ENCODE assay signal across 1 cellular context in the genomic region with DNA sequence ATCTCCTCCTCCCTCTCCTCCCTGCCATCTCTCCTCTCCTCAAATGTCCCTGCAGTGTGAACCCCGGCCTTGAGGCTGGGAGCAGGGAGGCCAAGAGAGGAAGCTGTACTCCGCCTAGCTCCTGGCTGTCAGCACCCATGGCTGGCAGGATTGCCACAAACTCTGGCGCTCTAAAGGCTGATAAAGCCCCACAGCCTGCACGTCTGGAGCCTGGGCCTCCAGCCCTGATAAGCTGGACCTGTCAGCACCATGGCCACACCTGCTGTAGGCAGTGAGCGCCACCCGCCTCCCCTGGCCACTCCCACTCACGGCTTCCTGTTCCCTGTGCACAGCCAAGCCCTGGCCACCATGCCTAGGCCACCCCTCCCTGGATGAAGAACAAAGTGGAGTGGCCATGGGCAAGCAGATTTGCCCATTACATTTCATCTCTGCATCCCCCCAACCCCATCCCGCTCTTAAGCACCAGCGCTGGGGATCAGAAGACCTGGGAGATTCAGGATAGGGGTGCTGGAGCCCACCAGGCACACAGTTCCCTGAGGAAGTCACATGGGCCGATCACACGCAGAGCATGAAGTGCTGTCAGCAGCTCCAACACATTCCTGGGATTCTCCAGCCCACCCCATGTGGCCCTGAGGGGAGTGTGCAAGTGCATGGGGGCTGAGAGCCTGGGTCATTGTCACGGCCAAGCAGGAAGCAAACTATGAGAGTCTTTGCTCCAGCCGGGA.
TF ChIP-seq lines count a peak whose summit lies in the region.

No MANE protein-coding gene starts in this region.

TF ChIP-seq in K562, 482 proteins besides CTCF, POLR2A, EP300 and RAD21 (continued from another document and continues in another):
- TF ChIP-seq RFX7 (CRISPR knock-in tag; IDR thresholded peaks at IDR 0.05) (no peak), SP1 (CRISPR knock-in tag; IDR thresholded peaks at IDR 0.05) (peak; percentile 76), ETV5 (CRISPR knock-in tag; IDR thresholded peaks at IDR 0.05; ENCODE audit: low read depth) (peak; percentile 85), U2AF2 (optimal IDR thresholded peaks at IDR 0.05; ENCODE audit: low read depth, low read length) (no peak), SMARCA5 (IDR thresholded peaks at IDR 0.05) (no peak), TOE1 (IDR thresholded peaks at IDR 0.05; ENCODE audit: borderline replicate concordance) (peak; percentile 67; the same call in 1 of the 2 replicates), TOE1 (CRISPR knock-in tag; IDR thresholded peaks at IDR 0.05; ENCODE audit: borderline replicate concordance, low read depth) (no peak), SMAD2 (IDR thresholded peaks at IDR 0.05; ENCODE audit: low read depth, low read length) (no peak), RB1 (IDR thresholded peaks at IDR 0.05; ENCODE audit: low read depth) (peak; percentile 75; the same call in 1 of the 2 replicates), ZNF707 (CRISPR knock-in tag; conservative IDR thresholded peaks at IDR 0.05) (peak; percentile 42; the same call in 1 of the 2 replicates), TSC22D4 (tag; IDR thresholded peaks at IDR 0.05) (no peak), CBFA2T3 (IDR thresholded peaks at IDR 0.05) (peak; percentile 98), SUPT5H (IDR thresholded peaks at IDR 0.05) (peak; percentile 63), CHCHD3 (CRISPR knock-in tag; IDR thresholded peaks at IDR 0.05) (no peak), WHSC1 (IDR thresholded peaks at IDR 0.05; ENCODE audit: low read length) (peak; percentile 13), ZBTB17 (CRISPR knock-in tag; IDR thresholded peaks at IDR 0.05) (peak; percentile 72), GATAD2A (IDR thresholded peaks at IDR 0.05) (peak; percentile 86), ETS2 (tag; IDR thresholded peaks at IDR 0.05; ENCODE audit: borderline replicate concordance, poor library complexity, severe bottlenecking) (no peak), ILF3 (IDR thresholded peaks at IDR 0.05; ENCODE audit: borderline replicate concordance) (no peak), PPARD (CRISPR knock-in tag; IDR thresholded peaks at IDR 0.05) (no peak), MTF1 (CRISPR knock-in tag; IDR thresholded peaks at IDR 0.05; ENCODE audit: borderline replicate concordance) (peak; percentile 61; the same call in 1 of the 2 replicates), XRCC5 (IDR thresholded peaks at IDR 0.05; ENCODE audit: low read depth, low read length) (peak; percentile 61; the same call in 1 of the 2 replicates), GATA2 (CRISPR knock-in tag; IDR thresholded peaks at IDR 0.05) (peak; percentile 98), ZNF77 (CRISPR knock-in tag; IDR thresholded peaks at IDR 0.05) (no peak), TBP (optimal IDR thresholded peaks at IDR 0.05; ENCODE audit: low read depth, low read length) (peak; percentile 86), ZKSCAN8 (CRISPR knock-in tag; IDR thresholded peaks at IDR 0.05) (no peak; the same call in 1 of the 2 replicates), YY1 (IDR thresholded peaks at IDR 0.05; ENCODE audit: borderline replicate concordance in 1 of 3, control insufficient read depth in 1 of 3, extremely low read depth in 1 of 3, insufficient read depth in 3 of 3, insufficient read length in 1 of 3, insufficient replicate concordance in 2 of 3, low read depth in 1 of 3, low read length in 2 of 3) (peak in 2 of 3 experiments; percentile 73 to 87), ZNF764 (CRISPR knock-in tag; IDR thresholded peaks at IDR 0.05; ENCODE audit: low read depth) (no peak), ZNF212 (CRISPR knock-in tag; IDR thresholded peaks at IDR 0.05) (no peak), C11orf30 (IDR thresholded peaks at IDR 0.05; ENCODE audit: low read depth) (no peak), SMARCE1 (IDR thresholded peaks at IDR 0.05) (peak; percentile 93)
- TF ChIP-seq, protein P1, sequence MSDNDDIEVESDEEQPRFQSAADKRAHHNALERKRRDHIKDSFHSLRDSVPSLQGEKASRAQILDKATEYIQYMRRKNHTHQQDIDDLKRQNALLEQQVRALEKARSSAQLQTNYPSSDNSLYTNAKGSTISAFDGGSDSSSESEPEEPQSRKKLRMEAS (CRISPR knock-in tag; IDR thresholded peaks at IDR 0.05), result peak; percentile 95
- TF ChIP-seq, protein P2, sequence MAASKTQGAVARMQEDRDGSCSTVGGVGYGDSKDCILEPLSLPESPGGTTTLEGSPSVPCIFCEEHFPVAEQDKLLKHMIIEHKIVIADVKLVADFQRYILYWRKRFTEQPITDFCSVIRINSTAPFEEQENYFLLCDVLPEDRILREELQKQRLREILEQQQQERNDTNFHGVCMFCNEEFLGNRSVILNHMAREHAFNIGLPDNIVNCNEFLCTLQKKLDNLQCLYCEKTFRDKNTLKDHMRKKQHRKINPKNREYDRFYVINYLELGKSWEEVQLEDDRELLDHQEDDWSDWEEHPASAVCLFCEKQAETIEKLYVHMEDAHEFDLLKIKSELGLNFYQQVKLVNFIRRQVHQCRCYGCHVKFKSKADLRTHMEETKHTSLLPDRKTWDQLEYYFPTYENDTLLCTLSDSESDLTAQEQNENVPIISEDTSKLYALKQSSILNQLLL (CRISPR knock-in tag; IDR thresholded peaks at IDR 0.05; ENCODE audit: borderline replicate concordance), result no peak
- TF ChIP-seq, protein P3, sequence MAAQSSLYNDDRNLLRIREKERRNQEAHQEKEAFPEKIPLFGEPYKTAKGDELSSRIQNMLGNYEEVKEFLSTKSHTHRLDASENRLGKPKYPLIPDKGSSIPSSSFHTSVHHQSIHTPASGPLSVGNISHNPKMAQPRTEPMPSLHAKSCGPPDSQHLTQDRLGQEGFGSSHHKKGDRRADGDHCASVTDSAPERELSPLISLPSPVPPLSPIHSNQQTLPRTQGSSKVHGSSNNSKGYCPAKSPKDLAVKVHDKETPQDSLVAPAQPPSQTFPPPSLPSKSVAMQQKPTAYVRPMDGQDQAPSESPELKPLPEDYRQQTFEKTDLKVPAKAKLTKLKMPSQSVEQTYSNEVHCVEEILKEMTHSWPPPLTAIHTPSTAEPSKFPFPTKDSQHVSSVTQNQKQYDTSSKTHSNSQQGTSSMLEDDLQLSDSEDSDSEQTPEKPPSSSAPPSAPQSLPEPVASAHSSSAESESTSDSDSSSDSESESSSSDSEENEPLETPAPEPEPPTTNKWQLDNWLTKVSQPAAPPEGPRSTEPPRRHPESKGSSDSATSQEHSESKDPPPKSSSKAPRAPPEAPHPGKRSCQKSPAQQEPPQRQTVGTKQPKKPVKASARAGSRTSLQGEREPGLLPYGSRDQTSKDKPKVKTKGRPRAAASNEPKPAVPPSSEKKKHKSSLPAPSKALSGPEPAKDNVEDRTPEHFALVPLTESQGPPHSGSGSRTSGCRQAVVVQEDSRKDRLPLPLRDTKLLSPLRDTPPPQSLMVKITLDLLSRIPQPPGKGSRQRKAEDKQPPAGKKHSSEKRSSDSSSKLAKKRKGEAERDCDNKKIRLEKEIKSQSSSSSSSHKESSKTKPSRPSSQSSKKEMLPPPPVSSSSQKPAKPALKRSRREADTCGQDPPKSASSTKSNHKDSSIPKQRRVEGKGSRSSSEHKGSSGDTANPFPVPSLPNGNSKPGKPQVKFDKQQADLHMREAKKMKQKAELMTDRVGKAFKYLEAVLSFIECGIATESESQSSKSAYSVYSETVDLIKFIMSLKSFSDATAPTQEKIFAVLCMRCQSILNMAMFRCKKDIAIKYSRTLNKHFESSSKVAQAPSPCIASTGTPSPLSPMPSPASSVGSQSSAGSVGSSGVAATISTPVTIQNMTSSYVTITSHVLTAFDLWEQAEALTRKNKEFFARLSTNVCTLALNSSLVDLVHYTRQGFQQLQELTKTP (IDR thresholded peaks at IDR 0.05; ENCODE audit: low read depth in 1 of 2, partially characterized antibody in 2 of 2), result peak in 1 of 2 experiments; percentile 65
- TF ChIP-seq, protein P4, sequence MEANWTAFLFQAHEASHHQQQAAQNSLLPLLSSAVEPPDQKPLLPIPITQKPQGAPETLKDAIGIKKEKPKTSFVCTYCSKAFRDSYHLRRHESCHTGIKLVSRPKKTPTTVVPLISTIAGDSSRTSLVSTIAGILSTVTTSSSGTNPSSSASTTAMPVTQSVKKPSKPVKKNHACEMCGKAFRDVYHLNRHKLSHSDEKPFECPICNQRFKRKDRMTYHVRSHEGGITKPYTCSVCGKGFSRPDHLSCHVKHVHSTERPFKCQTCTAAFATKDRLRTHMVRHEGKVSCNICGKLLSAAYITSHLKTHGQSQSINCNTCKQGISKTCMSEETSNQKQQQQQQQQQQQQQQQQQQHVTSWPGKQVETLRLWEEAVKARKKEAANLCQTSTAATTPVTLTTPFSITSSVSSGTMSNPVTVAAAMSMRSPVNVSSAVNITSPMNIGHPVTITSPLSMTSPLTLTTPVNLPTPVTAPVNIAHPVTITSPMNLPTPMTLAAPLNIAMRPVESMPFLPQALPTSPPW (CRISPR knock-in tag; IDR thresholded peaks at IDR 0.05), result peak; percentile 87
- TF ChIP-seq, protein P5, sequence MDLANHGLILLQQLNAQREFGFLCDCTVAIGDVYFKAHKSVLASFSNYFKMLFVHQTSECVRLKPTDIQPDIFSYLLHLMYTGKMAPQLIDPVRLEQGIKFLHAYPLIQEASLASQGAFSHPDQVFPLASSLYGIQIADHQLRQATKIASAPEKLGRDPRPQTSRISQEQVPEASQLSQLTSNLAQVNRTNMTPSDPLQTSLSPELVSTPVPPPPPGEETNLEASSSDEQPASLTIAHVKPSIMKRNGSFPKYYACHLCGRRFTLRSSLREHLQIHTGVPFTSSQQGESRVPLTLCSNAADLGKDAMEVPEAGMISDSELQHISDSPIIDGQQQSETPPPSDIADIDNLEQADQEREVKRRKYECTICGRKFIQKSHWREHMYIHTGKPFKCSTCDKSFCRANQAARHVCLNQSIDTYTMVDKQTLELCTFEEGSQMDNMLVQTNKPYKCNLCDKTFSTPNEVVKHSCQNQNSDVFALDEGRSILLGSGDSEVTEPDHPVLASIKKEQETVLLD (IDR thresholded peaks at IDR 0.05), result peak; percentile 64; the same call in 1 of the 2 replicates
- TF ChIP-seq, protein P6, sequence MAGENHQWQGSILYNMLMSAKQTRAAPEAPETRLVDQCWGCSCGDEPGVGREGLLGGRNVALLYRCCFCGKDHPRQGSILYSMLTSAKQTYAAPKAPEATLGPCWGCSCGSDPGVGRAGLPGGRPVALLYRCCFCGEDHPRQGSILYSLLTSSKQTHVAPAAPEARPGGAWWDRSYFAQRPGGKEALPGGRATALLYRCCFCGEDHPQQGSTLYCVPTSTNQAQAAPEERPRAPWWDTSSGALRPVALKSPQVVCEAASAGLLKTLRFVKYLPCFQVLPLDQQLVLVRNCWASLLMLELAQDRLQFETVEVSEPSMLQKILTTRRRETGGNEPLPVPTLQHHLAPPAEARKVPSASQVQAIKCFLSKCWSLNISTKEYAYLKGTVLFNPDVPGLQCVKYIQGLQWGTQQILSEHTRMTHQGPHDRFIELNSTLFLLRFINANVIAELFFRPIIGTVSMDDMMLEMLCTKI (IDR thresholded peaks at IDR 0.05; ENCODE audit: partially characterized antibody), result no peak
- TF ChIP-seq, protein P7, sequence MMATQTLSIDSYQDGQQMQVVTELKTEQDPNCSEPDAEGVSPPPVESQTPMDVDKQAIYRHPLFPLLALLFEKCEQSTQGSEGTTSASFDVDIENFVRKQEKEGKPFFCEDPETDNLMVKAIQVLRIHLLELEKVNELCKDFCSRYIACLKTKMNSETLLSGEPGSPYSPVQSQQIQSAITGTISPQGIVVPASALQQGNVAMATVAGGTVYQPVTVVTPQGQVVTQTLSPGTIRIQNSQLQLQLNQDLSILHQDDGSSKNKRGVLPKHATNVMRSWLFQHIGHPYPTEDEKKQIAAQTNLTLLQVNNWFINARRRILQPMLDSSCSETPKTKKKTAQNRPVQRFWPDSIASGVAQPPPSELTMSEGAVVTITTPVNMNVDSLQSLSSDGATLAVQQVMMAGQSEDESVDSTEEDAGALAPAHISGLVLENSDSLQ (IDR thresholded peaks at IDR 0.05), result peak; percentile 90
- TF ChIP-seq, protein P8, sequence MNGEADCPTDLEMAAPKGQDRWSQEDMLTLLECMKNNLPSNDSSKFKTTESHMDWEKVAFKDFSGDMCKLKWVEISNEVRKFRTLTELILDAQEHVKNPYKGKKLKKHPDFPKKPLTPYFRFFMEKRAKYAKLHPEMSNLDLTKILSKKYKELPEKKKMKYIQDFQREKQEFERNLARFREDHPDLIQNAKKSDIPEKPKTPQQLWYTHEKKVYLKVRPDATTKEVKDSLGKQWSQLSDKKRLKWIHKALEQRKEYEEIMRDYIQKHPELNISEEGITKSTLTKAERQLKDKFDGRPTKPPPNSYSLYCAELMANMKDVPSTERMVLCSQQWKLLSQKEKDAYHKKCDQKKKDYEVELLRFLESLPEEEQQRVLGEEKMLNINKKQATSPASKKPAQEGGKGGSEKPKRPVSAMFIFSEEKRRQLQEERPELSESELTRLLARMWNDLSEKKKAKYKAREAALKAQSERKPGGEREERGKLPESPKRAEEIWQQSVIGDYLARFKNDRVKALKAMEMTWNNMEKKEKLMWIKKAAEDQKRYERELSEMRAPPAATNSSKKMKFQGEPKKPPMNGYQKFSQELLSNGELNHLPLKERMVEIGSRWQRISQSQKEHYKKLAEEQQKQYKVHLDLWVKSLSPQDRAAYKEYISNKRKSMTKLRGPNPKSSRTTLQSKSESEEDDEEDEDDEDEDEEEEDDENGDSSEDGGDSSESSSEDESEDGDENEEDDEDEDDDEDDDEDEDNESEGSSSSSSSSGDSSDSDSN (IDR thresholded peaks at IDR 0.05; ENCODE audit: borderline replicate concordance in 1 of 2, low read depth in 2 of 2, low read length in 2 of 2), result peak; percentile 94 to 100
- TF ChIP-seq, protein P9, sequence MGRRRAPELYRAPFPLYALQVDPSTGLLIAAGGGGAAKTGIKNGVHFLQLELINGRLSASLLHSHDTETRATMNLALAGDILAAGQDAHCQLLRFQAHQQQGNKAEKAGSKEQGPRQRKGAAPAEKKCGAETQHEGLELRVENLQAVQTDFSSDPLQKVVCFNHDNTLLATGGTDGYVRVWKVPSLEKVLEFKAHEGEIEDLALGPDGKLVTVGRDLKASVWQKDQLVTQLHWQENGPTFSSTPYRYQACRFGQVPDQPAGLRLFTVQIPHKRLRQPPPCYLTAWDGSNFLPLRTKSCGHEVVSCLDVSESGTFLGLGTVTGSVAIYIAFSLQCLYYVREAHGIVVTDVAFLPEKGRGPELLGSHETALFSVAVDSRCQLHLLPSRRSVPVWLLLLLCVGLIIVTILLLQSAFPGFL (CRISPR knock-in tag; IDR thresholded peaks at IDR 0.05), result no peak
- TF ChIP-seq, protein P10, sequence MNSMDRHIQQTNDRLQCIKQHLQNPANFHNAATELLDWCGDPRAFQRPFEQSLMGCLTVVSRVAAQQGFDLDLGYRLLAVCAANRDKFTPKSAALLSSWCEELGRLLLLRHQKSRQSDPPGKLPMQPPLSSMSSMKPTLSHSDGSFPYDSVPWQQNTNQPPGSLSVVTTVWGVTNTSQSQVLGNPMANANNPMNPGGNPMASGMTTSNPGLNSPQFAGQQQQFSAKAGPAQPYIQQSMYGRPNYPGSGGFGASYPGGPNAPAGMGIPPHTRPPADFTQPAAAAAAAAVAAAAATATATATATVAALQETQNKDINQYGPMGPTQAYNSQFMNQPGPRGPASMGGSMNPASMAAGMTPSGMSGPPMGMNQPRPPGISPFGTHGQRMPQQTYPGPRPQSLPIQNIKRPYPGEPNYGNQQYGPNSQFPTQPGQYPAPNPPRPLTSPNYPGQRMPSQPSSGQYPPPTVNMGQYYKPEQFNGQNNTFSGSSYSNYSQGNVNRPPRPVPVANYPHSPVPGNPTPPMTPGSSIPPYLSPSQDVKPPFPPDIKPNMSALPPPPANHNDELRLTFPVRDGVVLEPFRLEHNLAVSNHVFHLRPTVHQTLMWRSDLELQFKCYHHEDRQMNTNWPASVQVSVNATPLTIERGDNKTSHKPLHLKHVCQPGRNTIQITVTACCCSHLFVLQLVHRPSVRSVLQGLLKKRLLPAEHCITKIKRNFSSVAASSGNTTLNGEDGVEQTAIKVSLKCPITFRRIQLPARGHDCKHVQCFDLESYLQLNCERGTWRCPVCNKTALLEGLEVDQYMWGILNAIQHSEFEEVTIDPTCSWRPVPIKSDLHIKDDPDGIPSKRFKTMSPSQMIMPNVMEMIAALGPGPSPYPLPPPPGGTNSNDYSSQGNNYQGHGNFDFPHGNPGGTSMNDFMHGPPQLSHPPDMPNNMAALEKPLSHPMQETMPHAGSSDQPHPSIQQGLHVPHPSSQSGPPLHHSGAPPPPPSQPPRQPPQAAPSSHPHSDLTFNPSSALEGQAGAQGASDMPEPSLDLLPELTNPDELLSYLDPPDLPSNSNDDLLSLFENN (IDR thresholded peaks at IDR 0.05; ENCODE audit: low read depth in 2 of 2, low read length in 2 of 2), result peak in 1 of 2 experiments; percentile 94; a peak in 2 of 4 replicates
